19 cellular contexts compared by ENCODE assay signal in the genomic region with DNA sequence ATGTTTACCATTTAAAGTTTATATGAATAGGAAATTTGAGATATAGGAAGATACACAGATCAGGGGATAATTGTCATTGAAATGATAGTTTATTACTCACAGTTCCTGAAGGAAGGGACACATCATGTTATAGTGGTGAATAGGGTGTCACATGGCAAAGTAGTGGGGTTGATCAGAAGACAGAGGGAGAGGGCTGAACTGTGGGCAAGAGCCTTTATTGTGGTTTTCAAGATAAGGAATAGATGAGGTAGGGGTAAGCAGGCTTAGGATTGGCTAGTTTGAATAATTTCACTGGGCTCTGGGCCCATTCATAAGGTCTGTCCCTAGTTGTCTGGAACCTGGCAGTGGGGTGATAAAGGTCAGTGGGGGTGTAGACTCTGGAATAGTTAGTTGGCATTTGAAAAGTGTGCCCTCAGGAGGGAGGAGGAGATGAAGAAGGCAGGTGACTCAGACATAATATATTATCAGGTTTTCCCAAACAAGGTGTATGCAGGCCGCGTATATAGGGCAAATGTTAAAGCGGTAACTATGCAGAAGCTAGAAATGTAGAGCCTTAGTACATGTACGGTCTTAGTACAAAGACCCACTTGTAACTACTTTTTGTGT. TPM values are rescaled to one million over a fixed set of nuclear protein-coding genes. Genes with fewer than 3 reads are reported as not detected.
"Had no signal": no experiment of that assay in that cellular context is flagged by ENCODE, and none has a peak within 500 bp of the region (broad histone marks: within the 10 kb centered on the region; RNA-seq: fewer than 3 reads in every experiment).

No MANE protein-coding gene starts in this region.

- H3K4me1 ChIP-seq: gastrocnemius medialis had no signal

- DNase-seq: effector memory CD8-positive, alpha-beta T cell; gastrocnemius medialis; heart right ventricle; hypothalamus; islet precursor cell; left ventricle myocardium inferior; lower lobe of right lung; midbrain; naive B cell; occipital lobe; pancreas; right cardiac atrium; stimulated activated CD4-positive, alpha-beta T cell treated with anti-CD3 and anti-CD28 coated beads, Interleukin-2, amount 100 ng/mL, for 48 hours; substantia nigra had no signal

- H3K4me3 ChIP-seq: esophagus muscularis mucosa, gastrocnemius medialis, heart right ventricle, left ventricle myocardium inferior, lower lobe of right lung, pancreas, smooth muscle cell, thoracic aorta had no signal

- H3K4me2 ChIP-seq: smooth muscle cell had no signal

- H3K36me3 ChIP-seq: esophagus muscularis mucosa, gastrocnemius medialis, heart right ventricle, left ventricle myocardium inferior, lower lobe of right lung, pancreas, thoracic aorta had no signal

- H3K27ac ChIP-seq: epithelial cell of prostate, esophagus muscularis mucosa, gastrocnemius medialis, heart right ventricle, left ventricle myocardium inferior, lower lobe of right lung, pancreas, thoracic aorta had no signal

- ATAC-seq: effector memory CD8-positive, alpha-beta T cell; gastrocnemius medialis; heart right ventricle; lower lobe of right lung; pancreas; right cardiac atrium had no signal

- H3K9me3 ChIP-seq: gastrocnemius medialis, left ventricle myocardium inferior, lower lobe of right lung, pancreas, thoracic aorta had no signal

- H3K27me3 ChIP-seq: esophagus muscularis mucosa, gastrocnemius medialis, heart right ventricle, pancreas had no signal

RNA-seq across cellular contexts. Expression of gene FGL2, which starts 18.5 kb away (rescaled TPM):
- total RNA-seq: progenitor cell of endocrine pancreas had no signal
- polyA plus RNA-seq: smooth muscle cell had no signal
